17 cellular contexts compared by ENCODE assay signal in the genomic region with DNA sequence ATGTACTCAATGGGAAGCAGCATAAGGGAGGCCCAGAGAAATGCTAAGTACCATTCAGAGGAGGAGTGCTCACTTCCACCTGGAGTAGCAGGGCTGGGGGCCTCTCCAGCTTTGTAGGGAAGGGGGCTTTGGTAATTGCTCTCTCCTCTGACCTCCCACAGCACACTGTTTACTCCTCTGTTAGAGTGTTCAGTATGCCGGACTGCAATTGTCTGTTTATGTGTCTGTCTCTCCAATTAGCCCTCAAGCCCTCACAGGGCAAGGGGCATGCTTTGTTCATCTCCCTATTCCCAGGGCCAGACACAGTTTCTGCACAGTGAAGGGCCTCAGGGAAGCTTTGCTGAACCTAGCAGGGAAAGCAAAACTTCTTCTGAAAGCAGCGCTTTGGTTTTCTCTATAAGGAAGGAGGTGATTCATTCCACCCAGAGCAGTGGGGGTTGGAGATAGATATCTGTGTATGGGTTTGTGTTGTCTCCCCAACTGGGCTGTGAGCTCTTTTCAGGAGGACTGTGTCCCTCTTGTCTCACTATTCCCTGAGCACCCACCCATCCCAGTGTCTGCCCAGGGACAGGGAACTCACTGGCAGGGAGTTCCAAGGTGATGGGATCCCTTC.
"Had no signal": no experiment of that assay in that cellular context is flagged by ENCODE, and none has a peak within 500 bp of the region (broad histone marks: within the 10 kb centered on the region; RNA-seq: fewer than 3 reads in every experiment).

No MANE protein-coding gene starts in this region.

- H3K9me3 ChIP-seq: SK-N-SH had no signal

- H3K27ac ChIP-seq: RWPE1 had no signal

- H3K9ac ChIP-seq: SK-N-SH had no signal

- DNase-seq: KBM-7, MV-4-11, NCI-H1048, NCI-H1105, NCI-H1436 treated with DMSO at 0.1 percent for 48 hours, NCI-H1694, NCI-H187 treated with DMSO at 0.1 percent for 48 hours, NCI-H2029 treated with DMSO at 0.1 percent for 48 hours, NCI-H2227 treated with DMSO at 0.1 percent for 48 hours, NCI-H524, NCI-H526 treated with DMSO at 0.1 percent for 48 hours, NCI-H748 treated with DMSO at 0.1 percent for 48 hours, PC-3, SHP77, SK-N-SH had no signal

- H3K4me2 ChIP-seq: SK-N-SH had no signal

- ATAC-seq: Panc1, PC-3 had no signal
